In the genomic region with DNA sequence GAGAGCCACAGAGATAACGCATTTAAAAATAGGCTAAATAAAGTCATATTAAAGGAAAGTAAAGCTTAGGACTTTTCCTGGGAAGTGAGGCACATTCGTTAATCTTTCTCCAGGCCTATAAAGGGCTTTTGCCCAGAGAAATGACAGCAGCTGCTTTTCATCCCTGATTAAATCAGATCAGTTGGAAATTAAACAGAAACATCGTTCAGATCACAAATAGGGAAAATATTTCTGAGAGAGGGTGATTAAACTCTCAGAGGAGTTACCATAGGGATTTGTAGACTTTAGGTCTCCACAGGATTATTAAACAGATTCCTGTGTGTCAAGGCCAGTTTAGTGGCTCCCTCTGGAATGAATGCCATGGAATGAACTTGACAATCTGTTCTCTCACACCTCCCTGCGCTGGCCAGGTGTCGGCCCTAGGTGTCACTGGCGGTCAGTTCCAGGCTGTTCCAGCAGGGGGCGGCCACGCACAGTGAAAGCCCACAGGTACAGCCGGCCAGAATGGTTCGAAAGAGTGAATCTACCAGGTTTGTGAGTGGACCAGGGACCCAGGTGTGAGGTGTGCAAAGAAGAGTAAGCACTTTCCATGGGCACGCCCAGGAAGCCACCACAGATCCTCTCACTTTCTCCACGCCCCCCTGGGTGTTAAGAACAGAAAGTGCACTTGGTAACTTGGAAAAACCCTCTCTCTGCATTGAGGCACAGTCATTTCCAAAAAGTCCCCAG, we compare ENCODE assay signal across 1 cellular context.
TF ChIP-seq lines count a peak whose summit lies in the region.

No MANE protein-coding gene starts in this region.

TF ChIP-seq in SK-N-SH treated with all-trans-retinoic acid at 6 μM for 48 hours, 23 proteins besides CTCF, POLR2A, EP300 and RAD21 (continued from another document):
- no peak for TF ChIP-seq POU6F1 (CRISPR knock-in tag; IDR thresholded peaks at IDR 0.05; ENCODE audit: borderline replicate concordance, low read depth)
- TF ChIP-seq ZNF565 (CRISPR knock-in tag; conservative IDR thresholded peaks at IDR 0.05; ENCODE audit: low read depth): no peak
- TF ChIP-seq PPARA (CRISPR knock-in tag; IDR thresholded peaks at IDR 0.05; ENCODE audit: borderline replicate concordance): no peak
- TF ChIP-seq CSDC2 (CRISPR knock-in tag; IDR thresholded peaks at IDR 0.05): no peak
- TF ChIP-seq TOX (CRISPR knock-in tag; IDR thresholded peaks at IDR 0.05; ENCODE audit: borderline replicate concordance): peak; percentile 74; the same call in 1 of the 2 replicates
- TF ChIP-seq, protein P1, sequence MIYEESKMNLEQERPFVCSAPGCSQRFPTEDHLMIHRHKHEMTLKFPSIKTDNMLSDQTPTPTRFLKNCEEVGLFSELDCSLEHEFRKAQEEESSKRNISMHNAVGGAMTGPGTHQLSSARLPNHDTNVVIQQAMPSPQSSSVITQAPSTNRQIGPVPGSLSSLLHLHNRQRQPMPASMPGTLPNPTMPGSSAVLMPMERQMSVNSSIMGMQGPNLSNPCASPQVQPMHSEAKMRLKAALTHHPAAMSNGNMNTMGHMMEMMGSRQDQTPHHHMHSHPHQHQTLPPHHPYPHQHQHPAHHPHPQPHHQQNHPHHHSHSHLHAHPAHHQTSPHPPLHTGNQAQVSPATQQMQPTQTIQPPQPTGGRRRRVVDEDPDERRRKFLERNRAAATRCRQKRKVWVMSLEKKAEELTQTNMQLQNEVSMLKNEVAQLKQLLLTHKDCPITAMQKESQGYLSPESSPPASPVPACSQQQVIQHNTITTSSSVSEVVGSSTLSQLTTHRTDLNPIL (CRISPR knock-in tag; IDR thresholded peaks at IDR 0.05; ENCODE audit: low read depth): no peak
- no peak for TF ChIP-seq ARNTL (CRISPR knock-in tag; IDR thresholded peaks at IDR 0.05; ENCODE audit: borderline replicate concordance, low read depth)
- TF ChIP-seq BACH2 (CRISPR knock-in tag; IDR thresholded peaks at IDR 0.05; ENCODE audit: borderline replicate concordance): no peak
- no peak for TF ChIP-seq OSR1 (CRISPR knock-in tag; IDR thresholded peaks at IDR 0.05)
